ENCODE assay signal across 31 cellular contexts in the genomic region with DNA sequence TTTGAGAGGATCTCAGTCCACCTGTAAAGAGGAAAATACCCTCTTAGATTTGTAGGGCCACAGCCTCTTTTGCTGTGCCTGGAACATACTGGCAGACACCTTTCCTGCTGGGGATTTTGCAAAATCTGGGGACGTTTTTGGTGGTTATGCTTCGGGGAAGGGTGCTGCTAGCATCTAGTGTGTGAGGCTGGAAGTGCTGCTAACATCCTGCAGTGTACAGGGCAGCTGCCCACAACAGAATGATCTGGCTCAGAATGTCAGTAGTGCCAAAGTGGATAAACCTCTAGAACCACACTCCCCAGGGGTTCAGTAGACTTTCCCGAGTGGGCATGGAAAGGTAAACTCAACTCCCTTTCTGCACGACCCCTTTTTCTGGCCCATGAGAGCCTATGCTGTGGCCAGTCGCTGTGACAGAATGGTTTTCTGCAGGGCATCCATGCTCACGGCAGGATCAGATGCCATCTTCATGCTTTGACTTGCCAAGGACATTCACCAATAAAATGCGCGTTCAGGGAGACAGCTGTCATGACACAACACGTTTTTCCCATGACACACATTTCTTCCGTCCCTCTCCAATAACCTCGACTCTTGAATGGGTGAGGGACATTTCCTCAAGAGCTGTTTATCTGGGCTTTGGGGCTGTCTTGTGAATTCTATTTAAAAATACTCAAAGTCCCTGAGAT.
"Had no signal": no experiment of that assay in that cellular context is flagged by ENCODE, and none has a peak within 500 bp of the region (broad histone marks: within the 10 kb centered on the region; RNA-seq: fewer than 3 reads in every experiment).

No MANE protein-coding gene starts in this region.

- H3K4me1 ChIP-seq: ascending aorta had no signal

- ATAC-seq: activated CD8-positive, alpha-beta memory T cell treated with anti-CD3 and anti-CD28 coated beads, Interleukin-2, amount 10 ng/mL, durations not matched to agents 7 days and 5 days; Panc1; SK-N-SH treated with all-trans-retinoic acid at 6 μM for 48 hours had no signal

- H3K27me3 ChIP-seq: ascending aorta, MG63 had no signal

- H3K4me3 ChIP-seq: ascending aorta, MG63 had no signal

- DNase-seq: activated B cell treated with CpG ODN at 0.5 μM for 24 hours; activated CD4-positive, alpha-beta memory T cell treated with anti-CD3 and anti-CD28 coated beads for 36 hours; activated CD4-positive, alpha-beta T cell treated with anti-CD3 and anti-CD28 coated beads for 4 hours; activated CD4-positive, alpha-beta T cell treated with anti-CD3 and anti-CD28 coated beads, Interleukin-2, amount 50 U/mL, for 1 hour; activated CD4-positive, CD25-positive, alpha-beta regulatory T cell treated with anti-CD3 and anti-CD28 coated beads, Interleukin-2, amount 50 U/mL, for 72 hours; activated CD8-positive, alpha-beta memory T cell treated with anti-CD3 and anti-CD28 coated beads for 24 hours; activated CD8-positive, alpha-beta memory T cell treated with anti-CD3 and anti-CD28 coated beads, Interleukin-2, amount 10 ng/mL, durations not matched to agents 7 days and 5 days; activated CD8-positive, alpha-beta memory T cell treated with anti-CD3 and anti-CD28 coated beads, Interleukin-2, amount 50 U/mL, for 48 hours; activated effector memory CD4-positive, alpha-beta T cell treated with anti-CD3 and anti-CD28 coated beads, Interleukin-2, amount 50 U/mL, for 16 hours; activated naive CD4-positive, alpha-beta T cell; activated naive CD8-positive, alpha-beta T cell treated with anti-CD3 and anti-CD28 coated beads, Interleukin-2, amount 10 ng/mL, durations not matched to agents 7 days and 5 days; activated T-cell treated with anti-CD3 and anti-CD28 coated beads, Interleukin-2, amount 50 U/mL, for 48 hours; amygdala; central memory CD4-positive, alpha-beta T cell; Karpas-422; MG63; MV-4-11; NCI-H1092; NCI-H1436 treated with DMSO at 0.1 percent for 48 hours; NCI-H1694 treated with DMSO at 0.1 percent for 48 hours; NCI-H2029; NCI-H345; NCI-H524 treated with DMSO at 0.1 percent for 48 hours; SIG-M5; T-helper 1 cell; T-helper 2 cell; T-helper 9 cell had no signal

- H3K9me3 ChIP-seq: ascending aorta, MG63 had no signal

- H3K27ac ChIP-seq: ascending aorta, VCaP had no signal

- H3K36me3 ChIP-seq: ascending aorta, MG63 had no signal
